1 cellular context compared by ENCODE assay signal in the genomic region with DNA sequence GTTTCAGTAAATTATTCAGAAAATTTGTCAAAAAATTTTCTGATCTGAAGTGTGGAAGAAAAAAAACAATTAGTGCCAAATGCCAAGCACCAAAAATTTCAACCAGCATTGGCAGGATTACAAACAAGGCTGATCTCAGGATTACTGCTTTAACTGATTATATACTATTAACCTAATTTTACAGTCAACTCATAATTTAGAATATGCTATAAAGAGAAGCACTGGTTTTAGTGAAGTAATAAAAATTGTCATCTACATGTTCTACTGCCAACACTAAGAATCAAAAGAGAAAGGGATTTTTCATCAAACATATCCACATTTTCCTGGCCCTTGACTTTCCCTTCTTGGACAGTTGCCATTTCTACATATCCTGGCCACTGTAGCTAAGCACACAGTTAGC.
TF ChIP-seq lines count a peak whose summit lies in the region.

No MANE protein-coding gene starts in this region.

TF ChIP-seq in K562, 482 proteins besides CTCF, POLR2A, EP300 and RAD21:
- TF ChIP-seq ZBTB7A (IDR thresholded peaks at IDR 0.05; ENCODE audit: borderline replicate concordance, control insufficient read depth, low read depth, low read length), result no peak
- peak; percentile 25 for TF ChIP-seq NFIC (IDR thresholded peaks at IDR 0.05)
- no peak for TF ChIP-seq WHSC1 (IDR thresholded peaks at IDR 0.05; ENCODE audit: low read length)
- no peak for TF ChIP-seq GATAD2B (IDR thresholded peaks at IDR 0.05; ENCODE audit: borderline replicate concordance)
- TF ChIP-seq, protein P1, sequence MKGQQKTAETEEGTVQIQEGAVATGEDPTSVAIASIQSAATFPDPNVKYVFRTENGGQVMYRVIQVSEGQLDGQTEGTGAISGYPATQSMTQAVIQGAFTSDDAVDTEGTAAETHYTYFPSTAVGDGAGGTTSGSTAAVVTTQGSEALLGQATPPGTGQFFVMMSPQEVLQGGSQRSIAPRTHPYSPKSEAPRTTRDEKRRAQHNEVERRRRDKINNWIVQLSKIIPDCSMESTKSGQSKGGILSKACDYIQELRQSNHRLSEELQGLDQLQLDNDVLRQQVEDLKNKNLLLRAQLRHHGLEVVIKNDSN (CRISPR knock-in tag; IDR thresholded peaks at IDR 0.05), result no peak
- TF ChIP-seq, protein P2, sequence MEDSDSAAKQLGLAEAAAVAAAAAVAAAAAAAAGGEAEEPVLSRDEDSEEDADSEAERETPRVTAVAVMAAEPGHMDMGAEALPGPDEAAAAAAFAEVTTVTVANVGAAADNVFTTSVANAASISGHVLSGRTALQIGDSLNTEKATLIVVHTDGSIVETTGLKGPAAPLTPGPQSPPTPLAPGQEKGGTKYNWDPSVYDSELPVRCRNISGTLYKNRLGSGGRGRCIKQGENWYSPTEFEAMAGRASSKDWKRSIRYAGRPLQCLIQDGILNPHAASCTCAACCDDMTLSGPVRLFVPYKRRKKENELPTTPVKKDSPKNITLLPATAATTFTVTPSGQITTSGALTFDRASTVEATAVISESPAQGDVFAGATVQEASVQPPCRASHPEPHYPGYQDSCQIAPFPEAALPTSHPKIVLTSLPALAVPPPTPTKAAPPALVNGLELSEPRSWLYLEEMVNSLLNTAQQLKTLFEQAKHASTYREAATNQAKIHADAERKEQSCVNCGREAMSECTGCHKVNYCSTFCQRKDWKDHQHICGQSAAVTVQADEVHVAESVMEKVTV (CRISPR knock-in tag; IDR thresholded peaks at IDR 0.05), result no peak
- no peak for TF ChIP-seq CBX1 (IDR thresholded peaks at IDR 0.05; ENCODE audit: low read depth)
